11 cellular contexts compared by ENCODE assay signal in the genomic region with DNA sequence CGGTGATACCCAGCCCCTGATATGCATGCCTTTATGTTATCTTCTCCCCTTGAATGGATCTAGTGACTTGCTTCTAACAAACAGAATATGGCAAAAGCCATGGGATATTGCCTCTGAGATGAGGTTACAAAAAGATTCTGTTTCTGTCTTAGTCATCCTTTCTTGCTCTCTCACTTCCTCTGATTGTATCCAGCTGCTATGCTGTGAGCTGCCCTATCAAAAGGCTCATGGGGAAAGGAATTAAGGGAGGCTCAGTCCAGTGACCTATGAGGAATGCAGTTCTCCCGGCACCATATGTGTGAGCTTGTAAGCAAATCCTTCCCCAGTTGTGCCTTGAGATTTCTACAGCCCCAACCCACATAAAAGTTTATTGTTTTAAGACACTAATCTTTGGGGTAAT.
DNase-seq lines count a peak whose midpoint lies in the region; ATAC-seq and TF ChIP-seq lines count a peak whose summit lies in the region.
"Had no signal": no experiment of that assay in that cellular context is flagged by ENCODE, and none has a peak within 500 bp of the region (broad histone marks: within the 10 kb centered on the region; RNA-seq: fewer than 3 reads in every experiment).

No MANE protein-coding gene starts in this region.

- DNase-seq in AG09319 (ENCODE audit: extremely low read depth, low read depth): peak; percentile 30
- peak; percentile 47 for DNase-seq in NCI-H82 (lab: John Stamatoyannopoulos, UW)
- DNase-seq in fibroblast of pulmonary artery (ENCODE audit: low read depth): peak; percentile 93
- DNase-seq in WTC11 (ENCODE audit: low spot score): no peak
- no peak for DNase-seq in NCI-H2029 treated with DMSO at 0.1 percent for 48 hours (lab: John Stamatoyannopoulos, UW)
- no peak for DNase-seq in GM20000 (ENCODE audit: low spot score)
- DNase-seq: MM.1S had no signal

- H3K4me3 Mint-ChIP-seq in WTC11: no peak overlapping the region

- ATAC-seq in GM21423 (IDR thresholded peaks at IDR 0.05; ENCODE audit: unreplicated experiment): peak; percentile 75
- no peak; the same call in 1 of the 2 replicates for ATAC-seq in WTC11
- no peak for ATAC-seq in GM19023 (IDR thresholded peaks at IDR 0.05; ENCODE audit: unreplicated experiment)

- no peak overlapping the region for H3K4me3 ChIP-seq in fibroblast of pulmonary artery (replicated peaks; ENCODE audit: low read depth, low read length)
- H3K4me3 ChIP-seq: prostate gland, SJSA1 had no signal

- H3K9me3 Mint-ChIP-seq in WTC11: no peaks in the 10 kb centered on the region

- no peak overlapping the region for H3K27ac Mint-ChIP-seq in WTC11

- CTCF ChIA-PET in WTC11 (lab: Charles Lee): no interaction called here

- no peaks in the 10 kb centered on the region for H3K27me3 Mint-ChIP-seq in WTC11 (ENCODE audit: low read depth)

- POLR2A ChIA-PET in WTC11 (lab: Charles Lee): no interaction called here

- H3K4me1 Mint-ChIP-seq in WTC11: no peaks in the 10 kb centered on the region

- H3K36me3 Mint-ChIP-seq in WTC11: no peaks in the 10 kb centered on the region

- TF ChIP-seq CTCF in AG09319 (IDR thresholded peaks at IDR 0.05; ENCODE audit: low read depth, low read length): no peak
- no peak for TF ChIP-seq CTCF in fibroblast of pulmonary artery (IDR thresholded peaks at IDR 0.05; ENCODE audit: low read length, missing control alignments)
- TF ChIP-seq CTCF in WTC11 (IDR thresholded peaks at IDR 0.05): no peak
- TF ChIP-seq CTCF in GM20000 (IDR thresholded peaks at IDR 0.05; ENCODE audit: extremely low read depth, missing control alignments): no peak

TF ChIP-seq in WTC11, 78 proteins besides CTCF, POLR2A, EP300 and RAD21 (continues in another document):
- TF ChIP-seq ZNF416 (CRISPR knock-in tag; IDR thresholded peaks at IDR 0.05): no peak
- no peak for TF ChIP-seq ZNF138 (CRISPR knock-in tag; conservative IDR thresholded peaks at IDR 0.05)
- TF ChIP-seq RELA (CRISPR knock-in tag; IDR thresholded peaks at IDR 0.05; ENCODE audit: borderline replicate concordance): no peak
- no peak for TF ChIP-seq JAZF1 (CRISPR knock-in tag; IDR thresholded peaks at IDR 0.05)
- TF ChIP-seq, protein P1, sequence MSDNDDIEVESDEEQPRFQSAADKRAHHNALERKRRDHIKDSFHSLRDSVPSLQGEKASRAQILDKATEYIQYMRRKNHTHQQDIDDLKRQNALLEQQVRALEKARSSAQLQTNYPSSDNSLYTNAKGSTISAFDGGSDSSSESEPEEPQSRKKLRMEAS (CRISPR knock-in tag; IDR thresholded peaks at IDR 0.05): no peak
- TF ChIP-seq, protein P2, sequence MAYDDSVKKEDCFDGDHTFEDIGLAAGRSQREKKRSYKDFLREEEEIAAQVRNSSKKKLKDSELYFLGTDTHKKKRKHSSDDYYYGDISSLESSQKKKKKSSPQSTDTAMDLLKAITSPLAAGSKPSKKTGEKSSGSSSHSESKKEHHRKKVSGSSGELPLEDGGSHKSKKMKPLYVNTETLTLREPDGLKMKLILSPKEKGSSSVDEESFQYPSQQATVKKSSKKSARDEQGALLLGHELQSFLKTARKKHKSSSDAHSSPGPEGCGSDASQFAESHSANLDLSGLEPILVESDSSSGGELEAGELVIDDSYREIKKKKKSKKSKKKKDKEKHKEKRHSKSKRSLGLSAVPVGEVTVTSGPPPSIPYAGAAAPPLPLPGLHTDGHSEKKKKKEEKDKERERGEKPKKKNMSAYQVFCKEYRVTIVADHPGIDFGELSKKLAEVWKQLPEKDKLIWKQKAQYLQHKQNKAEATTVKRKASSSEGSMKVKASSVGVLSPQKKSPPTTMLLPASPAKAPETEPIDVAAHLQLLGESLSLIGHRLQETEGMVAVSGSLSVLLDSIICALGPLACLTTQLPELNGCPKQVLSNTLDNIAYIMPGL (CRISPR knock-in tag; IDR thresholded peaks at IDR 0.05): no peak
- TF ChIP-seq, protein P3, sequence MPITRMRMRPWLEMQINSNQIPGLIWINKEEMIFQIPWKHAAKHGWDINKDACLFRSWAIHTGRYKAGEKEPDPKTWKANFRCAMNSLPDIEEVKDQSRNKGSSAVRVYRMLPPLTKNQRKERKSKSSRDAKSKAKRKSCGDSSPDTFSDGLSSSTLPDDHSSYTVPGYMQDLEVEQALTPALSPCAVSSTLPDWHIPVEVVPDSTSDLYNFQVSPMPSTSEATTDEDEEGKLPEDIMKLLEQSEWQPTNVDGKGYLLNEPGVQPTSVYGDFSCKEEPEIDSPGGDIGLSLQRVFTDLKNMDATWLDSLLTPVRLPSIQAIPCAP (CRISPR knock-in tag; IDR thresholded peaks at IDR 0.05): no peak
- TF ChIP-seq ELF4 (CRISPR knock-in tag; IDR thresholded peaks at IDR 0.05; ENCODE audit: low read depth): no peak
- TF ChIP-seq, protein P4, sequence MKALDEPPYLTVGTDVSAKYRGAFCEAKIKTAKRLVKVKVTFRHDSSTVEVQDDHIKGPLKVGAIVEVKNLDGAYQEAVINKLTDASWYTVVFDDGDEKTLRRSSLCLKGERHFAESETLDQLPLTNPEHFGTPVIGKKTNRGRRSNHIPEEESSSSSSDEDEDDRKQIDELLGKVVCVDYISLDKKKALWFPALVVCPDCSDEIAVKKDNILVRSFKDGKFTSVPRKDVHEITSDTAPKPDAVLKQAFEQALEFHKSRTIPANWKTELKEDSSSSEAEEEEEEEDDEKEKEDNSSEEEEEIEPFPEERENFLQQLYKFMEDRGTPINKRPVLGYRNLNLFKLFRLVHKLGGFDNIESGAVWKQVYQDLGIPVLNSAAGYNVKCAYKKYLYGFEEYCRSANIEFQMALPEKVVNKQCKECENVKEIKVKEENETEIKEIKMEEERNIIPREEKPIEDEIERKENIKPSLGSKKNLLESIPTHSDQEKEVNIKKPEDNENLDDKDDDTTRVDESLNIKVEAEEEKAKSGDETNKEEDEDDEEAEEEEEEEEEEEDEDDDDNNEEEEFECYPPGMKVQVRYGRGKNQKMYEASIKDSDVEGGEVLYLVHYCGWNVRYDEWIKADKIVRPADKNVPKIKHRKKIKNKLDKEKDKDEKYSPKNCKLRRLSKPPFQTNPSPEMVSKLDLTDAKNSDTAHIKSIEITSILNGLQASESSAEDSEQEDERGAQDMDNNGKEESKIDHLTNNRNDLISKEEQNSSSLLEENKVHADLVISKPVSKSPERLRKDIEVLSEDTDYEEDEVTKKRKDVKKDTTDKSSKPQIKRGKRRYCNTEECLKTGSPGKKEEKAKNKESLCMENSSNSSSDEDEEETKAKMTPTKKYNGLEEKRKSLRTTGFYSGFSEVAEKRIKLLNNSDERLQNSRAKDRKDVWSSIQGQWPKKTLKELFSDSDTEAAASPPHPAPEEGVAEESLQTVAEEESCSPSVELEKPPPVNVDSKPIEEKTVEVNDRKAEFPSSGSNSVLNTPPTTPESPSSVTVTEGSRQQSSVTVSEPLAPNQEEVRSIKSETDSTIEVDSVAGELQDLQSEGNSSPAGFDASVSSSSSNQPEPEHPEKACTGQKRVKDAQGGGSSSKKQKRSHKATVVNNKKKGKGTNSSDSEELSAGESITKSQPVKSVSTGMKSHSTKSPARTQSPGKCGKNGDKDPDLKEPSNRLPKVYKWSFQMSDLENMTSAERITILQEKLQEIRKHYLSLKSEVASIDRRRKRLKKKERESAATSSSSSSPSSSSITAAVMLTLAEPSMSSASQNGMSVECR (CRISPR knock-in tag; IDR thresholded peaks at IDR 0.05; ENCODE audit: borderline replicate concordance): no peak
- TF ChIP-seq ESRRA (CRISPR knock-in tag; IDR thresholded peaks at IDR 0.05; ENCODE audit: borderline replicate concordance): no peak
- TF ChIP-seq ATF1 (CRISPR knock-in tag; IDR thresholded peaks at IDR 0.05): no peak
- no peak for TF ChIP-seq TP53 (CRISPR knock-in tag; IDR thresholded peaks at IDR 0.05)
- TF ChIP-seq, protein P5, sequence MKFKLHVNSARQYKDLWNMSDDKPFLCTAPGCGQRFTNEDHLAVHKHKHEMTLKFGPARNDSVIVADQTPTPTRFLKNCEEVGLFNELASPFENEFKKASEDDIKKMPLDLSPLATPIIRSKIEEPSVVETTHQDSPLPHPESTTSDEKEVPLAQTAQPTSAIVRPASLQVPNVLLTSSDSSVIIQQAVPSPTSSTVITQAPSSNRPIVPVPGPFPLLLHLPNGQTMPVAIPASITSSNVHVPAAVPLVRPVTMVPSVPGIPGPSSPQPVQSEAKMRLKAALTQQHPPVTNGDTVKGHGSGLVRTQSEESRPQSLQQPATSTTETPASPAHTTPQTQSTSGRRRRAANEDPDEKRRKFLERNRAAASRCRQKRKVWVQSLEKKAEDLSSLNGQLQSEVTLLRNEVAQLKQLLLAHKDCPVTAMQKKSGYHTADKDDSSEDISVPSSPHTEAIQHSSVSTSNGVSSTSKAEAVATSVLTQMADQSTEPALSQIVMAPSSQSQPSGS (CRISPR knock-in tag; IDR thresholded peaks at IDR 0.05; ENCODE audit: borderline replicate concordance, low read depth): no peak
- TF ChIP-seq, protein P6, sequence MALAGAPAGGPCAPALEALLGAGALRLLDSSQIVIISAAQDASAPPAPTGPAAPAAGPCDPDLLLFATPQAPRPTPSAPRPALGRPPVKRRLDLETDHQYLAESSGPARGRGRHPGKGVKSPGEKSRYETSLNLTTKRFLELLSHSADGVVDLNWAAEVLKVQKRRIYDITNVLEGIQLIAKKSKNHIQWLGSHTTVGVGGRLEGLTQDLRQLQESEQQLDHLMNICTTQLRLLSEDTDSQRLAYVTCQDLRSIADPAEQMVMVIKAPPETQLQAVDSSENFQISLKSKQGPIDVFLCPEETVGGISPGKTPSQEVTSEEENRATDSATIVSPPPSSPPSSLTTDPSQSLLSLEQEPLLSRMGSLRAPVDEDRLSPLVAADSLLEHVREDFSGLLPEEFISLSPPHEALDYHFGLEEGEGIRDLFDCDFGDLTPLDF (CRISPR knock-in tag; IDR thresholded peaks at IDR 0.05): no peak
- TF ChIP-seq ZNF396 (CRISPR knock-in tag; IDR thresholded peaks at IDR 0.05; ENCODE audit: borderline replicate concordance): no peak
- no peak for TF ChIP-seq SOX15 (CRISPR knock-in tag; IDR thresholded peaks at IDR 0.05)
- TF ChIP-seq, protein P7, sequence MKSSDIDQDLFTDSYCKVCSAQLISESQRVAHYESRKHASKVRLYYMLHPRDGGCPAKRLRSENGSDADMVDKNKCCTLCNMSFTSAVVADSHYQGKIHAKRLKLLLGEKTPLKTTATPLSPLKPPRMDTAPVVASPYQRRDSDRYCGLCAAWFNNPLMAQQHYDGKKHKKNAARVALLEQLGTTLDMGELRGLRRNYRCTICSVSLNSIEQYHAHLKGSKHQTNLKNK (CRISPR knock-in tag; IDR thresholded peaks at IDR 0.05): no peak

Comparison
In these comparisons a context has a peak if more than half of its experiments do, and no peak if none do; other contexts are left out.
1. DNase-seq: peak in AG09319 (single experiment), NCI-H82 (single experiment) and fibroblast of pulmonary artery (single experiment); none in WTC11 (single experiment), NCI-H2029 treated with DMSO at 0.1 percent for 48 hours (single experiment) and GM20000 (single experiment).